8 cellular contexts compared by ENCODE assay signal in the genomic region with DNA sequence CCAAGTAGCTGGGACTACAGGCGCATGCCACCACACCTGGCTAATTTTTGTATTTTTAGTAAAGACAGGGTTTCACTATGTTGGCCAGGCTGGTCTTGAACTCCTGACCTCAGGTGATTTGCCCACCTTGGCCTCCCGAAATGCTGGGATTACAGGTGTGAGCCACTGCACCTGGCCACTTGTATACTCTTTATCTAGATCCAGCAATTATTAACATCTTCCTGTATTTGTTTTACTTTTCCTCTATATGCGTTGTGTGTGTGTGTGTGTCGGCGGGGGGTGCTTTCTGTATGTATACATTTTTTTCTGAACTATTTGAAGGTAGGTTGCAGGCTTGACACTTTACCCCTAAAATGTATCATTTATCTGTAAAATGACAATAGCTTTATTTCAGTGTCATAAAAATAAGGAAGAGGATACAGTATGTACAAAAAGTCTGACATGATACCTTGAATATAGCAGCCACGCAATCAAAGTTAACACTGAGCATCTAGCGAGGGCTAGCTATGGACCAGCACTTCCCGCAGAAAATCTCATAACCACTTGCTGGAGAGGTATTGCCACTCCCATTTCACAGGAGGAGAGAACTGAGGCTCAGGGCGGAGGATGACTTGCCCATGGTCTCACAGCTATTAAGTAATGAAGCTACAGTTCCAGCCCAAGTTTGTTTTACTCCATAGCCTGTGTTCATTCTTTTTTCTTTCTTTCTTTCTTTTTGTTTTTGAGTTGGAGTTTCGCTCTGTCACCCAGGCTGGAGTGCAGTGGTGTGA.
"Had no signal": no experiment of that assay in that cellular context is flagged by ENCODE, and none has a peak within 500 bp of the region (broad histone marks: within the 10 kb centered on the region; RNA-seq: fewer than 3 reads in every experiment).

No MANE protein-coding gene starts in this region.

- FAIRE-seq: G401.6, GM12878, GM12891, GM12892, GM18507, GM19239 had no signal

- ATAC-seq: GM12878 had no signal

- DNase-seq: GDM1, GF-D8 had no signal

- H3K4me3 ChIP-seq: GM12878 had no signal
